15 cellular contexts compared by ENCODE assay signal in the genomic region with DNA sequence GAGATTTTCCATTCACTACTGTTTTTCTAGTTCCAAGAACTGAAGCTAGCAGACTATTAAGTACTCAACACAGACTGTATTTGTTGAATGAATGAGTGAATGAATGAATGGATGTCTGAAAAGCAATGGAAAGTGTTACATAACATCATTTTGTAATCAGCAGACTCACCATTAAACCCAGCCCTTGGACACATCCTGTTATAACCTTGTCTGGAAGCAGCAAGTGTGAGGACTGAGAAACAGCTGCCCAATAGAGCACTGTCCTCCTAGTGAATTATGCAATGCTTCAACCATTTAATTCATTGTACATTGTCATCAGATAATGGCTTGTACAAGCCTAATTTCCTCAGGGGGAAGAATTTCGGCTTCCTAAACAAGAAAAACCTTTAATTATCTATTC.
"Had no signal": no experiment of that assay in that cellular context is flagged by ENCODE, and none has a peak within 500 bp of the region (broad histone marks: within the 10 kb centered on the region; RNA-seq: fewer than 3 reads in every experiment).

No MANE protein-coding gene starts in this region.

- DNase-seq: activated B cell treated with CpG ODN at 0.5 μM for 24 hours; activated CD4-positive, alpha-beta T cell treated with anti-CD3 and anti-CD28 coated beads, Interleukin-2, amount 10 ng/mL, durations not matched to agents 7 days and 5 days; activated effector memory CD4-positive, alpha-beta T cell treated with Interleukin-2 at 50 U/mL for 16 hours; cerebellar nuclear complex; effector memory CD8-positive, alpha-beta T cell; heart left ventricle; islet precursor cell; midbrain; naive B cell; retina; T-helper 2 cell; tibial artery had no signal

- H3K27ac ChIP-seq: foreskin keratinocyte, heart left ventricle, parathyroid adenoma, skin epidermis, tibial artery had no signal

- H3K36me3 ChIP-seq: heart left ventricle, tibial artery had no signal

- H3K79me2 ChIP-seq: parathyroid adenoma had no signal

- H3K27me3 ChIP-seq: foreskin keratinocyte, heart left ventricle, tibial artery had no signal

- H3K4me3 ChIP-seq: heart left ventricle, skin epidermis, tibial artery had no signal

- H3K9ac ChIP-seq: parathyroid adenoma had no signal

- H2AFZ ChIP-seq: parathyroid adenoma had no signal

- H3K4me1 ChIP-seq: foreskin keratinocyte, parathyroid adenoma, tibial artery had no signal
